ENCODE assay signal across 34 cellular contexts in genomic region chr4:181846934-181847333, GRCh38.
"Had no signal": no experiment of that assay in that cellular context is flagged by ENCODE, and none has a peak within 500 bp of the region (broad histone marks: within the 10 kb centered on the region; RNA-seq: fewer than 3 reads in every experiment).

No MANE protein-coding gene starts in this region.

- H3K9me3 ChIP-seq: MG63 had no signal

- H3K27me3 ChIP-seq: MG63 had no signal

- H3K36me3 ChIP-seq: MG63 had no signal

- DNase-seq: Karpas-422, Kasumi-1, MG63, MM.1S, MV-4-11, NCI-H1048, NCI-H1092, NCI-H1092 treated with DMSO at 0.1 percent for 48 hours, NCI-H1105, NCI-H1105 treated with DMSO at 0.1 percent for 48 hours, NCI-H1417, NCI-H1417 treated with DMSO at 0.1 percent for 48 hours, NCI-H1436, NCI-H1436 treated with DMSO at 0.1 percent for 48 hours, NCI-H146, NCI-H1694, NCI-H1694 treated with DMSO at 0.1 percent for 48 hours, NCI-H187, NCI-H187 treated with DMSO at 0.1 percent for 48 hours, NCI-H1930, NCI-H2029, NCI-H2029 treated with DMSO at 0.1 percent for 48 hours, NCI-H2081, NCI-H2081 treated with DMSO at 0.1 percent for 48 hours, NCI-H2107, NCI-H2171, NCI-H2171 treated with DMSO at 0.1 percent for 48 hours, NCI-H2227 treated with DMSO at 0.1 percent for 48 hours, NCI-H226, NCI-H345, NCI-H446, NCI-H446 treated with DMSO at 0.1 percent for 48 hours, NCI-H510A, NCI-H510A treated with DMSO at 0.1 percent for 48 hours had no signal

- H3K4me3 ChIP-seq: MG63 had no signal
